Comparison of ENCODE assay signal across 9 cellular contexts in the genomic region with DNA sequence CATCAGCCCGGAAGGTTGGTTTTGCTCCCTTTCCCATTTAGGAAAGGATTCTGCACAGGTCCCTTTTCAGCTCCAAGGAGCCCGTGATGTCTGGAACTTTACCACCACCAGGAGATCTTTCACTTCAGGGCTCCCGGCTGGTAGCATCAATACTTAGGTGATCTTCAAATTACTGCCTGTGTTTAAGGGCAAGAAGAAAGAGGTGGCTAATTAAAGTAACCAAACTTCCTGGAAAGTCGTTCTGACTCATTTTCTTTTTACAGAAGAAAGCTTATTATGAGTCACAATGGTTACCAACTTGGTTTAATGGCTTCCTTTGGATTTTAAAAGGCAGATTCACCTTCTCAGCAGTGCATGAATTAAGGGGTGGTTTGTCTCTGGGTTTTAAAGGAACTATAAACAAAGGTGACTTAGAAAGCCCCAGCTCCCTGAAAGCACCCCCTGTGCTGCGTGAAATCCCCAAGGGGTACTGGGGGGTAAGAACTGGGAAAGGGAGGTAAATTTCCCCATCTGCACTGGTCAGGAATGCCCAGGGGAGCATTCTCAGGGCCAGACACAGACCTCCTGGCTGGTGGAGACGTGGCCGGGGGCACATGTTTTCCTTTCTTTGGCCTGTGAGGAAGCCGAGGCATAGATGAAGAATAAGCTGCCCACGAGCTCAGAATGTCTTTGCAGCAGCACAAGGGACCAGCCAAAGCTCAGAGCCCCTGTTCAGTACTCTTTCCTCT. TPM values are rescaled to one million over a fixed set of nuclear protein-coding genes. Genes with fewer than 3 reads are reported as not detected.
DNase-seq lines count a peak whose midpoint lies in the region; ATAC-seq, FAIRE-seq and TF ChIP-seq lines count a peak whose summit lies in the region.
"Had no signal": no experiment of that assay in that cellular context is flagged by ENCODE, and none has a peak within 500 bp of the region (broad histone marks: within the 10 kb centered on the region; RNA-seq: fewer than 3 reads in every experiment).

No MANE protein-coding gene starts in this region.

- H3K4me1 ChIP-seq in breast epithelium, result no peaks in the 10 kb centered on the region
- H3K4me1 ChIP-seq in left ventricle myocardium inferior, result peaks cover 4% of the 10 kb centered on the region

- no peak overlapping the region for H3K4me3 ChIP-seq in breast epithelium
- H3K4me3 ChIP-seq in left ventricle myocardium inferior, result no peak overlapping the region

- peaks cover 9% of the 10 kb centered on the region for H3K27me3 Mint-ChIP-seq in MCF 10A (ENCODE audit: insufficient read depth, unreplicated experiment)
- peaks cover 11% of the 10 kb centered on the region for H3K27me3 Mint-ChIP-seq in activated naive CD8-positive, alpha-beta T cell

- no peak overlapping the region for H3K27ac Mint-ChIP-seq in MCF 10A (ENCODE audit: low read depth, unreplicated experiment)
- H3K27ac Mint-ChIP-seq in activated naive CD8-positive, alpha-beta T cell, result peak overlapping the region; percentile 34

- H3K9me3 ChIP-seq in breast epithelium (no peaks in the 10 kb centered on the region), left ventricle myocardium inferior (replicated peaks) (no peaks in the 10 kb centered on the region)

- DNase-seq in MCF 10A (ENCODE audit: unreplicated experiment), result peak; percentile 53
- DNase-seq in breast epithelium (ENCODE audit: low spot score in 2 of 2), result no peak
- peak; percentile 22 for DNase-seq in urothelium cell line (ENCODE audit: low spot score)
- no peak for DNase-seq in left ventricle myocardium inferior
- no peak for DNase-seq in foreskin melanocyte
- no peak for DNase-seq in amygdala (lab: John Stamatoyannopoulos, UW)

- ATAC-seq in HG03469 (IDR thresholded peaks at IDR 0.05; ENCODE audit: unreplicated experiment), result peak; percentile 46

- H3K4me3 Mint-ChIP-seq in MCF 10A (ENCODE audit: unreplicated experiment), result no peak overlapping the region
- H3K4me3 Mint-ChIP-seq in activated naive CD8-positive, alpha-beta T cell, result peak overlapping the region; percentile 52

- POLR2A ChIA-PET in MCF 10A (lab: Yijun Ruan, JAX), result interaction anchor here (0.6 to 2.1 kb wide), 7 partner anchors 9 to 89 kb away, joined by 3 to 6 read pairs (median 4); no protein-coding TSS in a partner anchor

- H3K36me3 Mint-ChIP-seq in MCF 10A (ENCODE audit: insufficient read depth, unreplicated experiment), result no peaks in the 10 kb centered on the region
- H3K36me3 Mint-ChIP-seq in activated naive CD8-positive, alpha-beta T cell, result no peaks in the 10 kb centered on the region

- intact Hi-C loops in MCF 10A (cut with micrococcal nuclease), result no loop called here
- intact Hi-C loops in breast epithelium (cut with DNase I; ENCODE audit: low total_unique reads), result no loop called here
- intact Hi-C loops in left ventricle myocardium inferior (cut with micrococcal nuclease), result no loop called here

- no peaks in the 10 kb centered on the region for H3K4me1 Mint-ChIP-seq in MCF 10A (ENCODE audit: insufficient read depth, unreplicated experiment)
- H3K4me1 Mint-ChIP-seq in activated naive CD8-positive, alpha-beta T cell (ENCODE audit: low read depth), result peaks cover 26% of the 10 kb centered on the region

- TF ChIP-seq CTCF in MCF 10A (IDR thresholded peaks at IDR 0.05; ENCODE audit: unreplicated experiment) (no peak), breast epithelium (IDR thresholded peaks at IDR 0.05) (no peak), left ventricle myocardium inferior (IDR thresholded peaks at IDR 0.05; ENCODE audit: borderline replicate concordance) (no peak)

- H3K27me3 ChIP-seq in breast epithelium (no peaks in the 10 kb centered on the region), left ventricle myocardium inferior (ENCODE audit: low read depth) (peaks cover 88% of the 10 kb centered on the region)

- H3K9me3 Mint-ChIP-seq in MCF 10A (ENCODE audit: unreplicated experiment), result no peaks in the 10 kb centered on the region
- no peaks in the 10 kb centered on the region for H3K9me3 Mint-ChIP-seq in activated naive CD8-positive, alpha-beta T cell (ENCODE audit: low read depth)

- CTCF ChIA-PET in MCF 10A (lab: Yijun Ruan, JAX), result interaction anchor here (0.6 to 9.9 kb wide), 7 partner anchors 12 to 888 kb away, joined by 3 to 136 read pairs (median 5); no protein-coding TSS in a partner anchor

- no peak for TF ChIP-seq POLR2A in breast epithelium (IDR thresholded peaks at IDR 0.05)

- no peak for FAIRE-seq in urothelium cell line (lab: Jason Lieb, UNC)
- FAIRE-seq: islet of Langerhans had no signal

- H3K36me3 ChIP-seq in breast epithelium (no peaks in the 10 kb centered on the region), left ventricle myocardium inferior (no peaks in the 10 kb centered on the region)

- BruUV-seq in MCF 10A (replicated peaks; lab: Mats Ljungman, UMichigan), result no TSS peak

- H3K27ac ChIP-seq in breast epithelium (peak overlapping the region in 1 of 2 donors; percentile 23), left ventricle myocardium inferior (replicated peaks) (no peak overlapping the region)

RNA-seq across cellular contexts. Expression of gene POU2F3, which starts 8.8 kb away (rescaled TPM):
- total RNA-seq in MCF 10A (2022), result not detected in 2 replicates
- 1 to 10 TPM in 2 of 3 donors, not detected in 1; 3.9 to 7.0 TPM for total RNA-seq in breast epithelium
- total RNA-seq in left ventricle myocardium inferior, result not detected

RNA-seq across cellular contexts. Expression of gene OAF, which starts 37.9 kb away (rescaled TPM):
- total RNA-seq in MCF 10A (2022) (21.6 and 34.8 TPM in 2 replicates), breast epithelium (10 to 100 TPM; 19.8 to 35.1 (median 33.3) TPM), left ventricle myocardium inferior (23.7 TPM)

Comparison
In these comparisons a context has a peak if more than half of its experiments do, and no peak if none do; other contexts are left out.
1. DNase-seq: peak in MCF 10A (single experiment) and urothelium cell line (single experiment); none in breast epithelium (0 of 2), left ventricle myocardium inferior (single experiment), foreskin melanocyte (single experiment) and amygdala (0 of 56).